Comparison of ENCODE assay signal across 8 cellular contexts in the genomic region with DNA sequence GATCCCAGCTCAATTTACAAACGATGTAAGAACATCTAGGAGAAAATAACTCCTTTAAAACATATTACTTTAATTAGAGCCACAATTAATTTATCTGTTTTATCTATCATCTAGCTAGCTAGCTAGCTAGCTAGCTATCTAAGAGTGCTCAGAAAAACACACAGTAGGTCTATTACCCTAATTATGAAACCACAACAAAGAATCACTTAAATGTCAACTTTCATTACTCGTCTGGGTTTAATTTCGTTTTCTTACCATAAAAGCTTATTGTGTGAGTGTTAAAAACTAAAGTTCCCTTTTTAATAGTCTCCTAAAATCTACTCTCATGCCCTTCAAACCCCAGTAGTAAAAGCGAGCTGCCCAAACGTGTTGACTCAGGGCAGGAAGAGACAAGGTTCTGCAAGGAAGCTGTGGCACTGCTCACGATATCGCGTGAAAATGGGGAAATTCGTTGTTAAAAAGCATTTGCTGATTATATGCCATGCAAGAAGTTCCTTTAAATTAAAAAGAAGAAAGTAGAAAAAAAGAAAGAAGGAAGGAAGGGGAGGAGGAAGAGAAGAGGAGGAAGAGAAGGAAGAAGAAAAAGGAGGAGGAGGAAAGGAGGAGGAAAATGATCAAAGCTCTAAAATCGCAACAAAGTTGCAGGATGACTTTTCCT. TPM values are rescaled to one million over a fixed set of nuclear protein-coding genes. Genes with fewer than 3 reads are reported as not detected.
A peak's percentile ranks its signal among the peaks of the same experiment; 100 is the strongest.
DNase-seq lines count a peak whose midpoint lies in the region; ATAC-seq and TF ChIP-seq lines count a peak whose summit lies in the region.

No MANE protein-coding gene starts in this region.

- H3K27ac ChIP-seq in esophagus muscularis mucosa (replicated peaks in 1 of 4) (peak overlapping the region; percentile 53 to 77 (median 64)), neural cell (ENCODE audit: low read length) (no peak overlapping the region)

- TF ChIP-seq RAD21 in neural cell (conservative IDR thresholded peaks at IDR 0.05) = no peak

- ATAC-seq in WTC11 (no peak), GM18873 (IDR thresholded peaks at IDR 0.05; ENCODE audit: low FRiP score, unreplicated experiment) (no peak), HG02642 (IDR thresholded peaks at IDR 0.05; ENCODE audit: poor library complexity, unreplicated experiment) (no peak)

- H3K9me3 ChIP-seq in esophagus muscularis mucosa (no peaks in the 10 kb centered on the region), neural cell (ENCODE audit: low read length) (no peaks in the 10 kb centered on the region)

- H3K36me3 ChIP-seq in esophagus muscularis mucosa (no peaks in the 10 kb centered on the region), neural cell (ENCODE audit: insufficient read depth, low read length) (no peaks in the 10 kb centered on the region)

- no peaks in the 10 kb centered on the region for H3K9me3 Mint-ChIP-seq in WTC11

- peak overlapping the region; percentile 85 for H3K4me3 Mint-ChIP-seq in WTC11

- no peaks in the 10 kb centered on the region for H3K9me2 ChIP-seq in neural cell (ENCODE audit: insufficient read depth, low read length)

- H4K20me1 ChIP-seq in neural cell (ENCODE audit: insufficient read depth) = no peaks in the 10 kb centered on the region

- peaks cover 0 to 4% (median 2%) of the 10 kb centered on the region in 4 donors for H3K4me1 ChIP-seq in esophagus muscularis mucosa

- TF ChIP-seq EP300 in esophagus muscularis mucosa (IDR thresholded peaks at IDR 0.05) (no peak), neural cell (conservative IDR thresholded peaks at IDR 0.05; ENCODE audit: poor library complexity, severe bottlenecking) (no peak)

- H3K4me2 ChIP-seq in neural cell (ENCODE audit: low read length) = peak overlapping the region; percentile 51

- peaks cover 33% of the 10 kb centered on the region for H3K4me1 Mint-ChIP-seq in WTC11

- peaks cover 0 to 11% (median 0%) of the 10 kb centered on the region in 4 donors for H3K27me3 ChIP-seq in esophagus muscularis mucosa
- H3K27me3 ChIP-seq in neural cell (ENCODE audit: insufficient read depth, low read depth, low read length) = peaks cover 31% of the 10 kb centered on the region

- H3K4me3 ChIP-seq in esophagus muscularis mucosa = peak overlapping the region; percentile 57 to 63 (median 59)
- peak overlapping the region; percentile 68 for H3K4me3 ChIP-seq in neural cell (ENCODE audit: low read length)

- H3K79me2 ChIP-seq in neural cell (replicated peaks; ENCODE audit: insufficient read depth, low read length) = no peaks in the 10 kb centered on the region

- intact Hi-C loops in esophagus muscularis mucosa (cut with DNase I) = no loop called here

- POLR2A ChIA-PET in WTC11 (lab: Charles Lee) = interaction anchor here (0.7 kb wide), 1 partner anchor 75 kb away, joined by 3 read pairs; no protein-coding TSS in a partner anchor

- H2AFZ ChIP-seq in neural cell (ENCODE audit: low read depth, low read length) = no peak overlapping the region

- peaks cover 28% of the 10 kb centered on the region for H3K27me3 Mint-ChIP-seq in WTC11 (ENCODE audit: low read depth)

- no peaks in the 10 kb centered on the region for H3K36me3 Mint-ChIP-seq in WTC11

- TF ChIP-seq CTCF in WTC11 (IDR thresholded peaks at IDR 0.05) (no peak), esophagus muscularis mucosa (IDR thresholded peaks at IDR 0.05) (no peak), neural cell (IDR thresholded peaks at IDR 0.05; ENCODE audit: poor library complexity, severe bottlenecking) (no peak)

- WGBS in esophagus muscularis mucosa = 33% methylated on average over 10 of the region's 10 CpGs

- H3F3A ChIP-seq in neural cell (ENCODE audit: insufficient read depth, low read length, poor library complexity, severe bottlenecking) = no peaks in the 10 kb centered on the region

- H3K9ac ChIP-seq in neural cell (ENCODE audit: low read length) = no peak overlapping the region

- no peak overlapping the region for H3K27ac Mint-ChIP-seq in WTC11

- DNase-seq in GDM1 (lab: John Stamatoyannopoulos, UW) (peak; percentile 45), LoVo (ENCODE audit: low spot score) (peak; percentile 20), WTC11 (ENCODE audit: low spot score) (no peak), esophagus muscularis mucosa (ENCODE audit: extremely low spot score) (no peak), dedifferentiated amniotic fluid mesenchymal stem cell (ENCODE audit: extremely low spot score) (no peak)

- TF ChIP-seq POLR2A in esophagus muscularis mucosa (IDR thresholded peaks at IDR 0.05; ENCODE audit: low read depth) = no peak

- CTCF ChIA-PET in WTC11 (lab: Charles Lee) = interaction anchor here (0.6 to 1.0 kb wide), 2 partner anchors 196 to 262 kb away, joined by 3 read pairs; no protein-coding TSS in a partner anchor

TF ChIP-seq in WTC11, 78 proteins besides CTCF, POLR2A, EP300 and RAD21 (continues in another document):
- no peak for TF ChIP-seq ATF3 (CRISPR knock-in tag; conservative IDR thresholded peaks at IDR 0.05)
- no peak for TF ChIP-seq ZNF219 (CRISPR knock-in tag; IDR thresholded peaks at IDR 0.05; ENCODE audit: borderline replicate concordance)
- TF ChIP-seq, protein P1, sequence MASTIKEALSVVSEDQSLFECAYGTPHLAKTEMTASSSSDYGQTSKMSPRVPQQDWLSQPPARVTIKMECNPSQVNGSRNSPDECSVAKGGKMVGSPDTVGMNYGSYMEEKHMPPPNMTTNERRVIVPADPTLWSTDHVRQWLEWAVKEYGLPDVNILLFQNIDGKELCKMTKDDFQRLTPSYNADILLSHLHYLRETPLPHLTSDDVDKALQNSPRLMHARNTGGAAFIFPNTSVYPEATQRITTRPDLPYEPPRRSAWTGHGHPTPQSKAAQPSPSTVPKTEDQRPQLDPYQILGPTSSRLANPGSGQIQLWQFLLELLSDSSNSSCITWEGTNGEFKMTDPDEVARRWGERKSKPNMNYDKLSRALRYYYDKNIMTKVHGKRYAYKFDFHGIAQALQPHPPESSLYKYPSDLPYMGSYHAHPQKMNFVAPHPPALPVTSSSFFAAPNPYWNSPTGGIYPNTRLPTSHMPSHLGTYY (CRISPR knock-in tag; IDR thresholded peaks at IDR 0.05) = no peak
- no peak for TF ChIP-seq ZBTB21 (CRISPR knock-in tag; IDR thresholded peaks at IDR 0.05; ENCODE audit: borderline replicate concordance)
- no peak for TF ChIP-seq ELF4 (CRISPR knock-in tag; IDR thresholded peaks at IDR 0.05; ENCODE audit: low read depth)
- TF ChIP-seq GTF2I (CRISPR knock-in tag; conservative IDR thresholded peaks at IDR 0.05) = no peak

TF ChIP-seq in neural cell, 6 proteins besides CTCF, POLR2A, EP300 and RAD21:
- TF ChIP-seq SMC3 (conservative IDR thresholded peaks at IDR 0.05; ENCODE audit: poor library complexity) (no peak), TAF1 (IDR thresholded peaks at IDR 0.05; ENCODE audit: low read depth) (no peak)

RNA-seq across cellular contexts. Expression of gene MBNL3, which starts 0.6 kb away (rescaled TPM):
- total RNA-seq in WTC11 (2021) = 3.4 to 4.0 TPM (median 3.9 TPM) in 3 replicates
- 10 to 100 TPM in 2 of 4 donors, 1 to 10 TPM in 2; 1.7 to 13.8 (median 6.8) TPM for total RNA-seq in esophagus muscularis mucosa
- 0.09 and 0.22 TPM in 2 replicates for polyA plus RNA-seq in neural cell
- 0.24 and 0.58 TPM in 2 replicates for polyA minus RNA-seq in neural cell

Comparison
In these comparisons a context has a peak if more than half of its experiments do, and no peak if none do; other contexts are left out.
1. DNase-seq: peak in GDM1 (single experiment) and LoVo (single experiment); none in WTC11 (single experiment), esophagus muscularis mucosa (single experiment) and dedifferentiated amniotic fluid mesenchymal stem cell (single experiment).